ENCODE assay signal across 20 cellular contexts in genomic region chr6:51891784-51892183, GRCh38.
A peak's percentile ranks its signal among the peaks of the same experiment; 100 is the strongest.
DNase-seq lines count a peak whose midpoint lies in the region; ATAC-seq and TF ChIP-seq lines count a peak whose summit lies in the region.
"Had no signal": no experiment of that assay in that cellular context is flagged by ENCODE, and none has a peak within 500 bp of the region (broad histone marks: within the 10 kb centered on the region; RNA-seq: fewer than 3 reads in every experiment).

No MANE protein-coding gene starts in this region.

- H3K4ac ChIP-seq in trophoblast cell (ENCODE audit: low read depth, low read length), result no peak overlapping the region

- peak overlapping the region; percentile 63; the same call in 1 of the 2 replicates for H2AFZ ChIP-seq in GM23338
- H2AFZ ChIP-seq in trophoblast cell (ENCODE audit: insufficient read depth, low read length, poor library complexity), result no peak overlapping the region
- H2AFZ ChIP-seq: GM23248 had no signal

- H3K4me1 ChIP-seq in GM23338 (ENCODE audit: insufficient read depth), result no peaks in the 10 kb centered on the region
- peaks cover 38% of the 10 kb centered on the region for H3K4me1 ChIP-seq in SJCRH30
- no peaks in the 10 kb centered on the region for H3K4me1 ChIP-seq in trophoblast cell (ENCODE audit: control insufficient read depth in 1 of 2, insufficient read depth in 2 of 2, low read length in 2 of 2)
- no peaks in the 10 kb centered on the region for H3K4me1 ChIP-seq in tibial artery
- H3K4me1 ChIP-seq: A549, BE2C had no signal

- H3K18ac ChIP-seq in trophoblast cell (ENCODE audit: low read length), result no peak overlapping the region

- H3K4me3 Mint-ChIP-seq in GM23338, result no peak overlapping the region
- H3K4me3 Mint-ChIP-seq: CD4-positive, alpha-beta memory T cell; H9 had no signal

- H3K9me2 ChIP-seq in GM23338 (ENCODE audit: insufficient read depth), result peaks cover 4% of the 10 kb centered on the region; the same call in 1 of the 2 replicates

- WGBS in trophoblast cell (ENCODE audit: extremely low coverage, insufficient coverage, insufficient read length), result no CpG with 5 or more reads among the region's 4 CpGs

- no peaks in the 10 kb centered on the region for H3K79me1 ChIP-seq in trophoblast cell (ENCODE audit: low read length)

- peak overlapping the region; percentile 63 for H3K9ac ChIP-seq in trophoblast cell (ENCODE audit: low read length)
- H3K9ac ChIP-seq: BLaER1 treated with 17β-estradiol and CSF1 and Interleukin-3, amounts not matched to agents 10 nM and 100 nM; GM23248 had no signal

- no peaks in the 10 kb centered on the region for H3F3A ChIP-seq in GM23338 (replicated peaks; ENCODE audit: low read depth)

- H4K8ac ChIP-seq in trophoblast cell (ENCODE audit: low read depth, low read length), result no peak overlapping the region

- H3K14ac ChIP-seq in trophoblast cell (ENCODE audit: low read length), result no peak overlapping the region

- H3K23ac ChIP-seq in trophoblast cell (ENCODE audit: low read length), result no peak overlapping the region

- H3K27ac Mint-ChIP-seq in GM23338, result no peak overlapping the region
- H3K27ac Mint-ChIP-seq: CD4-positive, alpha-beta memory T cell; H9 had no signal

- no peak overlapping the region for H2AK5ac ChIP-seq in trophoblast cell (ENCODE audit: low read length)

- H4K91ac ChIP-seq in trophoblast cell (ENCODE audit: low read depth, low read length), result no peak overlapping the region

- H3K9me3 ChIP-seq in SJCRH30 (replicated peaks) (0 out of 2 replicates have a peak, but pooled peaks cover 3% of the 10 kb centered on the region), trophoblast cell (ENCODE audit: insufficient read depth, low read depth, low read length) (peaks cover 1% of the 10 kb centered on the region), tibial artery (no peaks in the 10 kb centered on the region)
- H3K9me3 ChIP-seq: A549; BE2C; BLaER1 treated with 17β-estradiol and CSF1 and Interleukin-3, amounts not matched to agents 10 nM and 100 nM had no signal

- H3K79me2 ChIP-seq in GM23338 (replicated peaks; ENCODE audit: insufficient read depth) (no peaks in the 10 kb centered on the region), trophoblast cell (ENCODE audit: control insufficient read depth, insufficient read depth, low read length, poor library complexity) (no peaks in the 10 kb centered on the region)

- H3K4me3 ChIP-seq in GM23338 (no peak overlapping the region), SJCRH30 (no peak overlapping the region), trophoblast cell (ENCODE audit: low read depth, low read length) (no peak overlapping the region), tibial artery (no peak overlapping the region)
- H3K4me3 ChIP-seq: A549; BLaER1 treated with 17β-estradiol and CSF1 and Interleukin-3, amounts not matched to agents 10 nM and 100 nM; GM23248 had no signal

- H3K27me3 Mint-ChIP-seq in GM23338 (ENCODE audit: insufficient read depth, low read depth, poor library complexity), result peaks cover 1% of the 10 kb centered on the region

- H2BK5ac ChIP-seq in trophoblast cell (ENCODE audit: low read depth, low read length, poor library complexity), result no peak overlapping the region

- no peak overlapping the region for H3K27ac ChIP-seq in GM23338 (ENCODE audit: low read depth)
- peak overlapping the region; percentile 96 for H3K27ac ChIP-seq in SJCRH30
- H3K27ac ChIP-seq in trophoblast cell (ENCODE audit: low read depth, low read length), result no peak overlapping the region
- H3K27ac ChIP-seq in tibial artery, result no peak overlapping the region
- H3K27ac ChIP-seq: A549; BLaER1 treated with 17β-estradiol and CSF1 and Interleukin-3, amounts not matched to agents 10 nM and 100 nM; GM23248 had no signal

- H3K9me3 Mint-ChIP-seq in GM23338, result peaks cover 4% of the 10 kb centered on the region; the same call in 2 of the 3 replicates
- H3K9me3 Mint-ChIP-seq: H9 had no signal

- no peaks in the 10 kb centered on the region for H3K4me1 Mint-ChIP-seq in GM23338
- H3K4me1 Mint-ChIP-seq: CD4-positive, alpha-beta memory T cell; H9 had no signal

- H4K20me1 ChIP-seq in GM23338 (replicated peaks; ENCODE audit: insufficient read depth), result no peaks in the 10 kb centered on the region
- H4K20me1 ChIP-seq: BLaER1 treated with 17β-estradiol and CSF1 and Interleukin-3, amounts not matched to agents 10 nM and 100 nM had no signal

- no peak for DNase-seq in GM23338 (ENCODE audit: low spot score)
- peak; percentile 8 to 27 for DNase-seq in SJCRH30
- DNase-seq in trophoblast cell, result peak in 1 of 2 donors; percentile 19
- no peak for DNase-seq in left ventricle myocardium superior
- no peak for DNase-seq in tibial artery
- DNase-seq in stimulated activated CD4-positive, alpha-beta T cell treated with anti-CD3 and anti-CD28 coated beads, Interleukin-4, amount 100 ng/mL, for 4 hours, result no peak
- DNase-seq: 8988T; ACHN; AML-193; BE2C; Calu3; CD4-positive, alpha-beta memory T cell; COR-L47; DMS53; DMS79 treated with DMSO at 0.1 percent for 48 hours; GM23248; H9 had no signal

- H2BK120ac ChIP-seq in trophoblast cell (ENCODE audit: insufficient read depth, low read length, poor library complexity), result no peak overlapping the region

- no peak overlapping the region for H2BK12ac ChIP-seq in trophoblast cell (ENCODE audit: low read length)

- no peak overlapping the region for H4K12ac ChIP-seq in trophoblast cell (ENCODE audit: low read depth, low read length)

- ATAC-seq in GM23338, result no peak
- ATAC-seq in left ventricle myocardium superior, result no peak
- ATAC-seq: A549, HCT116 had no signal

- H3K36me3 Mint-ChIP-seq in GM23338 (ENCODE audit: low read depth), result no peaks in the 10 kb centered on the region
- H3K36me3 Mint-ChIP-seq: CD4-positive, alpha-beta memory T cell had no signal

- H3K27me3 ChIP-seq in GM23338 (ENCODE audit: insufficient read depth) (no peaks in the 10 kb centered on the region), SJCRH30 (no peaks in the 10 kb centered on the region), trophoblast cell (ENCODE audit: insufficient read depth, low read length) (no peaks in the 10 kb centered on the region), tibial artery (no peaks in the 10 kb centered on the region)
- H3K27me3 ChIP-seq: BE2C; BLaER1 treated with 17β-estradiol and CSF1 and Interleukin-3, amounts not matched to agents 10 nM and 100 nM had no signal

- H3K4me2 ChIP-seq in GM23338, result no peak overlapping the region
- H3K4me2 ChIP-seq in trophoblast cell (ENCODE audit: low read length), result no peak overlapping the region
- H3K4me2 ChIP-seq: A549 had no signal

- intact Hi-C loops in left ventricle myocardium superior (cut with micrococcal nuclease) (no loop called here), tibial artery (cut with DNase I; ENCODE audit: low total_unique reads) (no loop called here)

- TF ChIP-seq CTCF in GM23338 (conservative IDR thresholded peaks at IDR 0.05; ENCODE audit: low read depth in 2 of 2) (no peak), tibial artery (IDR thresholded peaks at IDR 0.05) (no peak)

- no peaks in the 10 kb centered on the region; the same call in 1 of the 2 replicates for H3K36me3 ChIP-seq in GM23338 (ENCODE audit: insufficient read depth)
- H3K36me3 ChIP-seq in SJCRH30, result no peaks in the 10 kb centered on the region
- no peaks in the 10 kb centered on the region for H3K36me3 ChIP-seq in trophoblast cell (ENCODE audit: control insufficient read depth in 1 of 2, insufficient read depth in 2 of 2, low read length in 2 of 2)
- no peaks in the 10 kb centered on the region for H3K36me3 ChIP-seq in tibial artery
- H3K36me3 ChIP-seq: BE2C; BLaER1 treated with 17β-estradiol and CSF1 and Interleukin-3, amounts not matched to agents 10 nM and 100 nM had no signal

TF ChIP-seq in GM23338, 12 proteins besides CTCF, POLR2A, EP300 and RAD21 (continues in another document):
- no peak for TF ChIP-seq JUNB (IDR thresholded peaks at IDR 0.05; ENCODE audit: unreplicated experiment)
- no peak for TF ChIP-seq EZH2 (IDR thresholded peaks at IDR 0.05; ENCODE audit: low read depth, unreplicated experiment)
- no peak for TF ChIP-seq REST (IDR thresholded peaks at IDR 0.05; ENCODE audit: unreplicated experiment)
- no peak for TF ChIP-seq NANOG (IDR thresholded peaks at IDR 0.05; ENCODE audit: borderline replicate concordance)
- no peak for TF ChIP-seq ZNF114 (CRISPR knock-in tag; IDR thresholded peaks at IDR 0.05)
- no peak for TF ChIP-seq CREB1 (CRISPR knock-in tag; IDR thresholded peaks at IDR 0.05; ENCODE audit: low read depth)
- TF ChIP-seq STAT1 (IDR thresholded peaks at IDR 0.05; ENCODE audit: unreplicated experiment), result no peak
- TF ChIP-seq EZH2phosphoT487 (IDR thresholded peaks at IDR 0.05; ENCODE audit: unreplicated experiment), result no peak
- no peak for TF ChIP-seq ZNF331 (CRISPR knock-in tag; IDR thresholded peaks at IDR 0.05; ENCODE audit: low read depth)

Comparison
In these comparisons a context has a peak if more than half of its experiments do, and no peak if none do; other contexts are left out.
1. DNase-seq: peak in SJCRH30 (2 of 2); none in GM23338 (single experiment), left ventricle myocardium superior (single experiment), tibial artery (0 of 2) and stimulated activated CD4-positive, alpha-beta T cell treated with anti-CD3 and anti-CD28 coated beads, Interleukin-4, amount 100 ng/mL, for 4 hours (0 of 2).